17 cellular contexts compared by ENCODE assay signal in the genomic region with DNA sequence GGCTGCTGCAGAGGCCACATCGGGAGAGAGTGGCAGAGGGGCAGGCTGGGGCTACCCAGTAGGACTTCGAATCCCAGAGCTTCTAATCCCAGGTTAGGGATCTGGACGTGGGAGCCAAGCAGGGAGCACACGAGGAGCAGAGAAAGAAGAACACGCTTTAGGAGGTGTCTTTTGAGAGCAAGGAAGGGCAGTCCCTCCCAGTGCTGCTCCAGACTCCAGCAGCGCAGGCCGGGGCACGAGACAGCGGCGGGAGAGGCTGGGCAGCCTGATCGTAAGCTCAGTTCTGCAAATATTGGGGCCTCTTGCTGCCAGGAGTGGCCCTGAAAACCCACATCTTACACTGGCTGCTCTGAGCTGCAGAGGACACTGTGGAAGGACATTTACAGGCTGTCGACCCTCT.
DNase-seq lines count a peak whose midpoint lies in the region; ATAC-seq and TF ChIP-seq lines count a peak whose summit lies in the region.
"Had no signal": no experiment of that assay in that cellular context is flagged by ENCODE, and none has a peak within 500 bp of the region (broad histone marks: within the 10 kb centered on the region; RNA-seq: fewer than 3 reads in every experiment).

No MANE protein-coding gene starts in this region.

- no peaks in the 10 kb centered on the region for H3K36me3 Mint-ChIP-seq in activated naive CD4-positive, alpha-beta T cell treated with anti-CD3 and anti-CD28 coated beads, Interleukin-2, amount 10 ng/mL, durations not matched to agents 7 days and 5 days
- H3K36me3 Mint-ChIP-seq in neural progenitor cell, result peaks cover 20% of the 10 kb centered on the region

- no peaks in the 10 kb centered on the region for H3K9me3 Mint-ChIP-seq in activated naive CD4-positive, alpha-beta T cell treated with anti-CD3 and anti-CD28 coated beads, Interleukin-2, amount 10 ng/mL, durations not matched to agents 7 days and 5 days
- H3K9me3 Mint-ChIP-seq in neural progenitor cell, result no peaks in the 10 kb centered on the region
- H3K9me3 Mint-ChIP-seq: CD8-positive, alpha-beta T cell had no signal

- peaks cover 7% of the 10 kb centered on the region for H3K4me1 Mint-ChIP-seq in activated naive CD4-positive, alpha-beta T cell treated with anti-CD3 and anti-CD28 coated beads, Interleukin-2, amount 10 ng/mL, durations not matched to agents 7 days and 5 days
- peaks cover 9% of the 10 kb centered on the region for H3K4me1 Mint-ChIP-seq in neural progenitor cell

- no peak for DNase-seq in activated naive CD4-positive, alpha-beta T cell treated with anti-CD3 and anti-CD28 coated beads, Interleukin-2, amount 10 ng/mL, durations not matched to agents 7 days and 5 days
- DNase-seq in activated naive CD4-positive, alpha-beta T cell (lab: John Stamatoyannopoulos, UW), result no peak
- no peak for DNase-seq in Right ventricle myocardium superior
- DNase-seq in neural progenitor cell (ENCODE audit: low spot score), result no peak
- no peak for DNase-seq in vagina (ENCODE audit: extremely low spot score in 2 of 2)
- DNase-seq in cerebellum (ENCODE audit: low spot score), result no peak
- no peak for DNase-seq in GM19240 (ENCODE audit: insufficient read length, low spot score)
- no peak for DNase-seq in NCI-H748 (lab: John Stamatoyannopoulos, UW; ENCODE audit: unreplicated experiment)
- DNase-seq: activated CD4-positive, alpha-beta T cell treated with anti-CD3 and anti-CD28 coated beads for 4 hours; activated T-cell treated with anti-CD3 and anti-CD28 coated beads for 4 hours; CD8-positive, alpha-beta T cell; MG63; NCI-H2029; NCI-H526; PC-9 had no signal

- H3K4me3 ChIP-seq in neural progenitor cell, result no peak overlapping the region
- H3K4me3 ChIP-seq in vagina, result no peak overlapping the region
- H3K4me3 ChIP-seq: MG63, PC-9, tibial artery had no signal

- H3K27me3 ChIP-seq in neural progenitor cell (no peaks in the 10 kb centered on the region), vagina (no peaks in the 10 kb centered on the region)
- H3K27me3 ChIP-seq: MG63, tibial artery had no signal

- H2AFZ ChIP-seq in neural progenitor cell (replicated peaks), result no peak overlapping the region
- H2AFZ ChIP-seq: parathyroid adenoma, PC-9 had no signal

- no peaks in the 10 kb centered on the region for H3F3A ChIP-seq in neural progenitor cell (ENCODE audit: low read depth)

- H3K27ac ChIP-seq in neural progenitor cell (no peak overlapping the region), vagina (peak overlapping the region; percentile 55)
- H3K27ac ChIP-seq: parathyroid adenoma, PC-9 had no signal

- ATAC-seq in Right ventricle myocardium superior (ENCODE audit: poor library complexity), result peak; percentile 33
- ATAC-seq: CD8-positive, alpha-beta T cell had no signal

- intact Hi-C loops in Right ventricle myocardium superior (cut with DNase I), result no loop called here
- intact Hi-C loops in vagina (cut with DNase I), result no loop called here

- TF ChIP-seq POLR2A in vagina (IDR thresholded peaks at IDR 0.05), result no peak

- CTCF ChIA-PET in activated naive CD4-positive, alpha-beta T cell treated with anti-CD3 and anti-CD28 coated beads, Interleukin-2, amount 10 ng/mL, durations not matched to agents 7 days and 5 days (lab: Charles Lee), result interaction anchor here (0.6 to 1.1 kb wide), 2 partner anchors 11 to 37 kb away, joined by 3 read pairs; no protein-coding TSS in a partner anchor

- H3K27ac Mint-ChIP-seq in activated naive CD4-positive, alpha-beta T cell treated with anti-CD3 and anti-CD28 coated beads, Interleukin-2, amount 10 ng/mL, durations not matched to agents 7 days and 5 days, result peak overlapping the region; percentile 28
- H3K27ac Mint-ChIP-seq in neural progenitor cell, result peak overlapping the region; percentile 27
- H3K27ac Mint-ChIP-seq: CD8-positive, alpha-beta T cell had no signal

- H3K9me3 ChIP-seq in neural progenitor cell (ENCODE audit: low read depth) (no peaks in the 10 kb centered on the region), vagina (no peaks in the 10 kb centered on the region)
- H3K9me3 ChIP-seq: MG63, tibial artery had no signal

- H3K4me2 ChIP-seq in neural progenitor cell, result no peak overlapping the region
- H3K4me2 ChIP-seq: PC-9 had no signal

- no peaks in the 10 kb centered on the region for H3K27me3 Mint-ChIP-seq in activated naive CD4-positive, alpha-beta T cell treated with anti-CD3 and anti-CD28 coated beads, Interleukin-2, amount 10 ng/mL, durations not matched to agents 7 days and 5 days
- H3K27me3 Mint-ChIP-seq in neural progenitor cell (ENCODE audit: insufficient read depth, low read depth), result no peaks in the 10 kb centered on the region

- H3K9ac ChIP-seq in neural progenitor cell, result no peak overlapping the region
- H3K9ac ChIP-seq: parathyroid adenoma had no signal

- no peak for TF ChIP-seq CTCF in neural progenitor cell (IDR thresholded peaks at IDR 0.05)
- TF ChIP-seq CTCF in vagina (IDR thresholded peaks at IDR 0.05), result no peak

- H4K20me1 ChIP-seq in neural progenitor cell (ENCODE audit: low read depth), result peaks cover 28% of the 10 kb centered on the region

- H3K36me3 ChIP-seq in neural progenitor cell (no peaks in the 10 kb centered on the region), vagina (no peaks in the 10 kb centered on the region)

- no peaks in the 10 kb centered on the region for H3K79me2 ChIP-seq in neural progenitor cell (ENCODE audit: low read depth)

- no peak overlapping the region for H3K4me3 Mint-ChIP-seq in activated naive CD4-positive, alpha-beta T cell treated with anti-CD3 and anti-CD28 coated beads, Interleukin-2, amount 10 ng/mL, durations not matched to agents 7 days and 5 days
- no peak overlapping the region for H3K4me3 Mint-ChIP-seq in neural progenitor cell
- H3K4me3 Mint-ChIP-seq: CD8-positive, alpha-beta T cell had no signal

- H3K4me1 ChIP-seq in neural progenitor cell, result peaks cover 14% of the 10 kb centered on the region
- H3K4me1 ChIP-seq in vagina, result peaks cover 15% of the 10 kb centered on the region
